In the genomic region with DNA sequence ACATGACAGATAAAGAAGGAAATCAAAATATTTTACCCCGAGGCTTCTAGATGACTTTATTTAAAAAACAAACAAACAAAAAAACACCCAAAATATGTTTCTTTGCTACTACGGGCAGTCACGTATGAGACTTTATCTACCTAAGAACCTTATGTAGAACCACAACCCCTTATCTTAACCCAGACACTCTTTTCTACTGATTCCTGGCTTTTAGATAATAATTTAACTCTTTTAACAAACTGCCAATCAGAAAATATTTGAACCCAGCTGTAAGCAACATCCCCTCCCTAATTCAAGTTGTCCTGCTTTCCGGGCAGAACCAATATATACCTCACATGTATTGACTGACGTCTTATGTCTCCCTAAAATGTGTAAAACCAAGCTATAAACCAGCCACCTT, we compare ENCODE assay signal across 29 cellular contexts.
"Had no signal": no experiment of that assay in that cellular context is flagged by ENCODE, and none has a peak within 500 bp of the region (broad histone marks: within the 10 kb centered on the region; RNA-seq: fewer than 3 reads in every experiment).

No MANE protein-coding gene starts in this region.

- H3K27me3 ChIP-seq: dorsolateral prefrontal cortex, esophagus muscularis mucosa, foreskin keratinocyte, gastroesophageal sphincter, heart left ventricle, hepatocyte, right atrium auricular region, thyroid gland had no signal

- H3K4me2 ChIP-seq: hepatocyte, smooth muscle cell had no signal

- H3K27me3 Mint-ChIP-seq: naive B cell; natural killer cell treated with Interleukin-12 subunit alpha and Interleukin-12 subunit beta and Interleukin-15 and Interleukin-18, amount 100 ng/mL, for 72 hours; stimulated activated naive CD8-positive, alpha-beta T cell treated with anti-CD3 and anti-CD28 coated beads, Interleukin-15, amount 100 ng/mL, for 72 hours; type B pancreatic cell had no signal

- H3K9me3 Mint-ChIP-seq: immature natural killer cell; naive B cell; natural killer cell treated with Interleukin-12 subunit alpha and Interleukin-12 subunit beta and Interleukin-15 and Interleukin-18, amount 100 ng/mL, for 72 hours; stimulated activated naive CD8-positive, alpha-beta T cell treated with anti-CD3 and anti-CD28 coated beads, Interleukin-15, amount 100 ng/mL, for 72 hours; type B pancreatic cell had no signal

- H3K4me1 ChIP-seq: esophagus muscularis mucosa, gastroesophageal sphincter, heart left ventricle, prostate gland, right atrium auricular region had no signal

- H3K36me3 ChIP-seq: esophagus muscularis mucosa, gastroesophageal sphincter, heart left ventricle, prostate gland, right atrium auricular region, thyroid gland had no signal

- ATAC-seq: foreskin keratinocyte; gastroesophageal sphincter; heart left ventricle; mucosa of descending colon; natural killer cell treated with Interleukin-12 subunit alpha and Interleukin-12 subunit beta and Interleukin-15 and Interleukin-18, amount 100 ng/mL, for 72 hours; sciatic nerve; stimulated activated naive CD8-positive, alpha-beta T cell treated with anti-CD3 and anti-CD28 coated beads, Interleukin-15, amount 100 ng/mL, for 72 hours had no signal

- H3K9me3 ChIP-seq: esophagus muscularis mucosa, gastroesophageal sphincter, heart left ventricle, mucosa of descending colon, prostate gland, right atrium auricular region, thyroid gland had no signal

- H3K27ac Mint-ChIP-seq: immature natural killer cell; natural killer cell treated with Interleukin-12 subunit alpha and Interleukin-12 subunit beta and Interleukin-15 and Interleukin-18, amount 100 ng/mL, for 72 hours; stimulated activated naive CD8-positive, alpha-beta T cell treated with anti-CD3 and anti-CD28 coated beads, Interleukin-15, amount 100 ng/mL, for 72 hours; type B pancreatic cell had no signal

- H3K4me3 ChIP-seq: dorsolateral prefrontal cortex, esophagus muscularis mucosa, gastroesophageal sphincter, heart left ventricle, hepatocyte, lung, mucosa of descending colon, prostate gland, right atrium auricular region, smooth muscle cell, thyroid gland had no signal

- H3K4me3 Mint-ChIP-seq: immature natural killer cell; mesothelial cell of epicardium; naive B cell; natural killer cell treated with Interleukin-12 subunit alpha and Interleukin-12 subunit beta and Interleukin-15 and Interleukin-18, amount 100 ng/mL, for 72 hours; stimulated activated naive CD8-positive, alpha-beta T cell treated with anti-CD3 and anti-CD28 coated beads, Interleukin-15, amount 100 ng/mL, for 72 hours; type B pancreatic cell had no signal

- H3K27ac ChIP-seq: dorsolateral prefrontal cortex, epithelial cell of prostate, esophagus muscularis mucosa, foreskin keratinocyte, gastroesophageal sphincter, heart left ventricle, hepatocyte, prostate gland, right atrium auricular region, thyroid gland had no signal

- H2AFZ ChIP-seq: hepatocyte had no signal

- DNase-seq: dorsolateral prefrontal cortex; effector CD4-positive, alpha-beta T cell; foreskin keratinocyte; heart left ventricle; immature natural killer cell; islet precursor cell; mesenchymal stem cell; mucosa of descending colon; naive B cell; nucleus accumbens; stimulated activated CD4-positive, alpha-beta T cell treated with anti-CD3 and anti-CD28 coated beads, Interleukin-12 subunit alpha, Interleukin-12 subunit beta, amount 100 ng/mL, for 4 hours; stimulated activated CD4-positive, alpha-beta T cell treated with anti-CD3 and anti-CD28 coated beads, Interleukin-1b, Interleukin-23, amount 100 ng/mL, for 48 hours; stimulated activated CD4-positive, alpha-beta T cell treated with anti-CD3 and anti-CD28 coated beads, Interleukin-4, amount 100 ng/mL, for 1 hour; stimulated activated CD8-positive, alpha-beta memory T cell treated with anti-CD3 and anti-CD28 coated beads, Interleukin-4, amount 100 ng/mL, for 48 hours; stimulated activated naive CD4-positive, alpha-beta T cell; stimulated activated naive CD8-positive, alpha-beta T cell treated with anti-CD3 and anti-CD28 coated beads, Interleukin-15, amount 100 ng/mL, for 72 hours had no signal
